Comparison of ENCODE assay signal across 8 cellular contexts in genomic region chr2:219495531-219496122, GRCh38. TPM values are rescaled to one million over a fixed set of nuclear protein-coding genes. Genes with fewer than 3 reads are reported as not detected.
DNase-seq lines count a peak whose midpoint lies in the region; ATAC-seq and TF ChIP-seq lines count a peak whose summit lies in the region.

No MANE protein-coding gene starts in this region.

- H3K27ac Mint-ChIP-seq in Caco-2 (ENCODE audit: unreplicated experiment) (no peak overlapping the region), neural crest cell (ENCODE audit: unreplicated experiment) (no peak overlapping the region)
- no peak overlapping the region for H3K27ac Mint-ChIP-seq in activated CD4-positive, alpha-beta memory T cell treated with anti-CD3 and anti-CD28 coated beads, Interleukin-2, amount 10 ng/mL, durations not matched to agents 7 days and 5 days

- POLR2A ChIA-PET in Caco-2 (lab: Charles Lee) = no interaction called here
- POLR2A ChIA-PET in activated CD4-positive, alpha-beta memory T cell treated with anti-CD3 and anti-CD28 coated beads, Interleukin-2, amount 10 ng/mL, durations not matched to agents 7 days and 5 days (lab: Charles Lee) = interaction anchor here (1.1 kb wide), 1 partner anchor 34 kb away, joined by 3 read pairs; no protein-coding TSS in a partner anchor

- H3K4me3 ChIP-seq in Caco-2 (ENCODE audit: low read depth, low read length) (no peak overlapping the region), HAP-1 (no peak overlapping the region), upper lobe of left lung (no peak overlapping the region)

- WGBS in upper lobe of left lung, 2 donors = 22 to 28% methylated on average over 7 to 9 of the region's 14 CpGs

- peaks cover 16% of the 10 kb centered on the region for H3K4me1 Mint-ChIP-seq in Caco-2 (ENCODE audit: low read depth, unreplicated experiment)
- peaks cover 39% of the 10 kb centered on the region for H3K4me1 Mint-ChIP-seq in activated CD4-positive, alpha-beta memory T cell treated with anti-CD3 and anti-CD28 coated beads, Interleukin-2, amount 10 ng/mL, durations not matched to agents 7 days and 5 days
- H3K4me1 Mint-ChIP-seq in neural crest cell = peaks cover 25% of the 10 kb centered on the region

- peak; percentile 61 to 73 for TF ChIP-seq CTCF in Caco-2 (IDR thresholded peaks at IDR 0.05; ENCODE audit: insufficient read depth in 1 of 2, low read depth in 1 of 2, low read length in 1 of 2, severe bottlenecking in 1 of 2, unreplicated experiment in 1 of 2)
- peak; percentile 70 for TF ChIP-seq CTCF in neural crest cell (conservative IDR thresholded peaks at IDR 0.05)
- peak; percentile 4 to 52 (median 42) for TF ChIP-seq CTCF in upper lobe of left lung (IDR thresholded peaks at IDR 0.05)

- H3K27me3 Mint-ChIP-seq in Caco-2 (ENCODE audit: insufficient read depth, unreplicated experiment) (peaks cover 12% of the 10 kb centered on the region), neural crest cell (ENCODE audit: low read depth) (peaks cover 72% of the 10 kb centered on the region)
- H3K27me3 Mint-ChIP-seq in activated CD4-positive, alpha-beta memory T cell treated with anti-CD3 and anti-CD28 coated beads, Interleukin-2, amount 10 ng/mL, durations not matched to agents 7 days and 5 days = peaks cover 56% of the 10 kb centered on the region

- H3K36me3 Mint-ChIP-seq in Caco-2 (ENCODE audit: insufficient read depth, unreplicated experiment) (peaks cover 11% of the 10 kb centered on the region), neural crest cell (ENCODE audit: low read depth) (no peaks in the 10 kb centered on the region)
- H3K36me3 Mint-ChIP-seq in activated CD4-positive, alpha-beta memory T cell treated with anti-CD3 and anti-CD28 coated beads, Interleukin-2, amount 10 ng/mL, durations not matched to agents 7 days and 5 days (ENCODE audit: low read depth) = peaks cover 5% of the 10 kb centered on the region

- peak; percentile 80 to 83 for DNase-seq in Caco-2
- peak; percentile 77 to 88 for DNase-seq in HAP-1 (ENCODE audit: low spot score in 2 of 2)
- DNase-seq in NCI-H82 (lab: John Stamatoyannopoulos, UW) = peak; percentile 95
- peak; percentile 61 for DNase-seq in activated CD4-positive, alpha-beta memory T cell treated with anti-CD3 and anti-CD28 coated beads, Interleukin-2, amount 10 ng/mL, durations not matched to agents 7 days and 5 days
- peak; percentile 78 to 79 for DNase-seq in erythroblast (lab: John Stamatoyannopoulos, UW)
- peak; percentile 78 for DNase-seq in neural crest cell (ENCODE audit: low read depth, low spot score)
- DNase-seq in upper lobe of left lung = peak; percentile 46 to 66

- no peak for ATAC-seq in upper lobe of left lung (ENCODE audit: low FRiP score in 2 of 2)
- ATAC-seq in HG02884 (IDR thresholded peaks at IDR 0.05; ENCODE audit: unreplicated experiment) = no peak

- intact Hi-C loops in Caco-2 (cut with micrococcal nuclease; ENCODE audit: unreplicated experiment) = loop anchor here (1.0 kb wide), 1 partner anchor 35 kb away; no protein-coding TSS in a partner anchor

- H3K4me1 ChIP-seq in Caco-2 = peaks cover 14% of the 10 kb centered on the region; the same call in 1 of the 2 replicates
- peaks cover 19% of the 10 kb centered on the region for H3K4me1 ChIP-seq in HAP-1
- H3K4me1 ChIP-seq in upper lobe of left lung = peaks cover 19 to 30% (median 30%) of the 10 kb centered on the region in 4 donors

- no peaks in the 10 kb centered on the region for H3K9me3 ChIP-seq in Caco-2
- no peaks in the 10 kb centered on the region for H3K9me3 ChIP-seq in HAP-1
- no peaks in the 10 kb centered on the region for H3K9me3 ChIP-seq in upper lobe of left lung

- no peak for TF ChIP-seq EP300 in upper lobe of left lung (IDR thresholded peaks at IDR 0.05)

- no peak for TF ChIP-seq POLR2A in erythroblast (IDR thresholded peaks at IDR 0.05; ENCODE audit: low read length)
- no peak for TF ChIP-seq POLR2A in upper lobe of left lung (IDR thresholded peaks at IDR 0.05)

- in situ Hi-C loops in HAP-1 (cut with MboI; ENCODE audit: low sequenced_read_pairs) = no loop called here

- no peaks in the 10 kb centered on the region for H3K36me3 ChIP-seq in Caco-2 (ENCODE audit: control insufficient read depth, insufficient read depth, low read length)
- no peaks in the 10 kb centered on the region for H3K36me3 ChIP-seq in HAP-1 (replicated peaks)
- H3K36me3 ChIP-seq in upper lobe of left lung = no peaks in the 10 kb centered on the region

- no TSS peak for BruUV-seq in Caco-2 (replicated peaks; lab: Mats Ljungman, UMichigan)

- H3K27ac ChIP-seq in upper lobe of left lung = peak overlapping the region in 1 of 4 donors; percentile 14

- H3K4me3 Mint-ChIP-seq in Caco-2 (ENCODE audit: unreplicated experiment) (no peak overlapping the region), neural crest cell (peak overlapping the region; percentile 66)
- H3K4me3 Mint-ChIP-seq in activated CD4-positive, alpha-beta memory T cell treated with anti-CD3 and anti-CD28 coated beads, Interleukin-2, amount 10 ng/mL, durations not matched to agents 7 days and 5 days = no peak overlapping the region

- CTCF ChIA-PET in Caco-2 (lab: Charles Lee) = interaction anchor here (0.6 to 7.2 kb wide), 24 partner anchors 10 to 217 kb away, joined by 3 to 243 read pairs (median 6); partner anchors contain the start of genes CHPF, DNPEP, OBSL1 and TMEM198
- CTCF ChIA-PET in activated CD4-positive, alpha-beta memory T cell treated with anti-CD3 and anti-CD28 coated beads, Interleukin-2, amount 10 ng/mL, durations not matched to agents 7 days and 5 days (lab: Charles Lee) = interaction anchor here (0.5 to 8.0 kb wide), 16 partner anchors 8 to 550 kb away, joined by 3 to 175 read pairs (median 6); partner anchors contain the start of gene DNPEP

- H3K27me3 ChIP-seq in Caco-2 (replicated peaks; ENCODE audit: control insufficient read depth, insufficient read depth, low read length) = no peaks in the 10 kb centered on the region
- H3K27me3 ChIP-seq in HAP-1 (ENCODE audit: low read depth) = 0 out of 2 replicates have a peak, but pooled peaks cover 4% of the 10 kb centered on the region
- H3K27me3 ChIP-seq in upper lobe of left lung = peaks cover 0 to 27% (median 15%) of the 10 kb centered on the region in 4 donors

- H3K9me3 Mint-ChIP-seq in Caco-2 (ENCODE audit: unreplicated experiment) = no peaks in the 10 kb centered on the region
- no peaks in the 10 kb centered on the region for H3K9me3 Mint-ChIP-seq in activated CD4-positive, alpha-beta memory T cell treated with anti-CD3 and anti-CD28 coated beads, Interleukin-2, amount 10 ng/mL, durations not matched to agents 7 days and 5 days
- H3K9me3 Mint-ChIP-seq in neural crest cell = no peaks in the 10 kb centered on the region

RNA-seq across cellular contexts. Expression of gene GMPPA, which starts 3.1 kb away (rescaled TPM):
- 51.0 and 53.7 TPM in 2 replicates for total RNA-seq in Caco-2 (2022)
- total RNA-seq in activated CD4-positive, alpha-beta memory T cell treated with anti-CD3 and anti-CD28 coated beads, Interleukin-2, amount 10 ng/mL, durations not matched to agents 7 days and 5 days = 10 to 100 TPM; 41.0 to 42.3 TPM
- 24.3 and 26.1 TPM in 2 replicates for total RNA-seq in neural crest cell
- total RNA-seq in upper lobe of left lung = 10 to 100 TPM; 20.8 to 38.5 (median 24.9) TPM

RNA-seq across cellular contexts. Expression of gene ASIC4, which starts 18.7 kb away (rescaled TPM):
- 0.16 and 0.19 TPM in 2 replicates for total RNA-seq in Caco-2 (2022)
- total RNA-seq in activated CD4-positive, alpha-beta memory T cell treated with anti-CD3 and anti-CD28 coated beads, Interleukin-2, amount 10 ng/mL, durations not matched to agents 7 days and 5 days = under 1 TPM in 1 of 2 experiments, not detected in 1; 0.13 TPM
- 1.0 and 1.5 TPM in 2 replicates for total RNA-seq in neural crest cell
- under 1 TPM in 3 of 6 donors, not detected in 3; 0.20 to 0.34 (median 0.29) TPM for total RNA-seq in upper lobe of left lung

RNA-seq across cellular contexts. Expression of gene CHPF, which starts 48.0 kb away (rescaled TPM):
- total RNA-seq in Caco-2 (2022) = 26.4 and 27.3 TPM in 2 replicates
- total RNA-seq in activated CD4-positive, alpha-beta memory T cell treated with anti-CD3 and anti-CD28 coated beads, Interleukin-2, amount 10 ng/mL, durations not matched to agents 7 days and 5 days = 10 to 100 TPM; 14.5 to 14.9 TPM
- 27.0 and 30.0 TPM in 2 replicates for total RNA-seq in neural crest cell
- total RNA-seq in upper lobe of left lung = 100 to 1,000 TPM in 2 of 6 donors, 10 to 100 TPM in 4; 41.9 to 125 (median 60.2) TPM

RNA-seq across cellular contexts. Expression of gene TMEM198, which starts 48.2 kb away (rescaled TPM):
- 8.5 and 9.1 TPM in 2 replicates for total RNA-seq in Caco-2 (2022)
- 1 to 10 TPM in 1 of 2 experiments, under 1 TPM in 1; 0.95 to 1.0 TPM for total RNA-seq in activated CD4-positive, alpha-beta memory T cell treated with anti-CD3 and anti-CD28 coated beads, Interleukin-2, amount 10 ng/mL, durations not matched to agents 7 days and 5 days
- 15.7 and 16.4 TPM in 2 replicates for total RNA-seq in neural crest cell
- 10 to 100 TPM in 1 of 6 donors, 1 to 10 TPM in 5; 1.9 to 12.6 (median 4.2) TPM for total RNA-seq in upper lobe of left lung
